Comparison of ENCODE assay signal across 1 cellular context in the genomic region with DNA sequence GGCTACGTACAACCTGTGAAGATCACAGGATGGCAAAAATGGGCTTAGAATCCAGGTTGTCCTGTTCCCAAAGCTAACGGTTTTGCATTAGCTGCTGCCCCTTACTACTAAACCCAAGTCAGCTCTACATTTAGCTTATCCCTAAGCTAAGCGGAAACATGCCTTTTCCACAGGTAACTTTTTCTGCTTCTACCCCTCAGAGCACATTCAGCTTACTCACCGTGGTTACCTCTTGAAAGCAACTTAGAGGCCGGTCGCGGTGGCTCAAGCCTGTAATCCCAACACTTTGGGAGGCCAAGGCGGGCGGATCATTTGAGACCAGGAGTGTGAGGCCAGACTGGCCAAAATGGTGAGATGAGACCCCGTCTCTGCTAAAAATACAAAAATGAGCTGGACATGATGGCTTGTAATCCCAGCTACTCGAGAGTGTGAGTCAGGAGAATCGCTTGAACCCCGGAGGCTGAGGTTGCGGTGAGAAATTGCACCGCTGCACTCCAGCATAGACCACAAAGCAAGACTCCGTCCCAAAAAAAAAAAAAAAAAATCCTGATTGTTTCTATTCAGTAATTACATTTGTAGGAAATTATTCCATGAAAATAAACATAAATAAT.
TF ChIP-seq lines count a peak whose summit lies in the region.

No MANE protein-coding gene starts in this region.

TF ChIP-seq in endothelial cell of umbilical vein, 7 proteins besides CTCF, POLR2A, EP300 and RAD21:
- TF ChIP-seq FOS (IDR thresholded peaks at IDR 0.05; ENCODE audit: borderline replicate concordance, insufficient read depth, low read length): no peak
- TF ChIP-seq MYC (IDR thresholded peaks at IDR 0.05; ENCODE audit: low read depth, low read length): no peak
- TF ChIP-seq JUN (IDR thresholded peaks at IDR 0.05; ENCODE audit: borderline replicate concordance, insufficient read depth, insufficient read length, low read depth): no peak
- TF ChIP-seq EZH2 (IDR thresholded peaks at IDR 0.05; ENCODE audit: borderline replicate concordance, low read depth, low read length, severe bottlenecking): no peak
- TF ChIP-seq POLR2AphosphoS5 (IDR thresholded peaks at IDR 0.05; ENCODE audit: insufficient read depth, low read depth, low read length): no peak
- TF ChIP-seq MAX (IDR thresholded peaks at IDR 0.05; ENCODE audit: insufficient read depth, insufficient read length): no peak
- no peak for TF ChIP-seq GATA2 (IDR thresholded peaks at IDR 0.05; ENCODE audit: insufficient read depth, insufficient read length, low read depth, low read length)
TF ChIP-seq in endothelial cell of umbilical vein: peak in this region for 0.
